20 cellular contexts compared by ENCODE assay signal in genomic region chr9:80561526-80561925, GRCh38.
"Had no signal": no experiment of that assay in that cellular context is flagged by ENCODE, and none has a peak within 500 bp of the region (broad histone marks: within the 10 kb centered on the region; RNA-seq: fewer than 3 reads in every experiment).

No MANE protein-coding gene starts in this region.

- DNase-seq: activated CD4-positive, alpha-beta T cell treated with anti-CD3 and anti-CD28 coated beads for 4 hours; activated CD8-positive, alpha-beta T cell treated with anti-CD3 and anti-CD28 coated beads for 36 hours; activated naive CD4-positive, alpha-beta T cell; activated naive CD8-positive, alpha-beta T cell treated with anti-CD3 and anti-CD28 coated beads for 36 hours; activated T-cell treated with anti-CD3 and anti-CD28 coated beads, Interleukin-2, amount 50 U/mL, for 1 hour; amygdala; cortex of kidney; effector CD4-positive, alpha-beta T cell; kidney; left lung; midbrain; occipital lobe; retina; stimulated activated CD4-positive, alpha-beta T cell treated with anti-CD3 and anti-CD28 coated beads, Interleukin-12 subunit alpha, Interleukin-12 subunit beta, amount 100 ng/mL, for 4 hours; stimulated activated CD4-positive, alpha-beta T cell treated with anti-CD3 and anti-CD28 coated beads, Interleukin-1b, Interleukin-23, amount 100 ng/mL, for 48 hours; stimulated activated CD8-positive, alpha-beta memory T cell treated with anti-CD3 and anti-CD28 coated beads, Interleukin-4, amount 100 ng/mL, for 48 hours; stimulated activated naive CD4-positive, alpha-beta T cell treated with Interleukin-2 at 50 U/mL for 16 hours; thyroid gland had no signal

- H3K27ac ChIP-seq: esophagus muscularis mucosa, left lung, thyroid gland had no signal

- H3K9me3 ChIP-seq: esophagus muscularis mucosa, thyroid gland had no signal

- H3K27me3 ChIP-seq: esophagus muscularis mucosa, left lung, thyroid gland had no signal

- H3K4me3 ChIP-seq: esophagus muscularis mucosa, left lung, thyroid gland had no signal

- H3K4me1 ChIP-seq: esophagus muscularis mucosa, left lung, thyroid gland had no signal

- ATAC-seq: activated CD8-positive, alpha-beta T cell treated with anti-CD3 and anti-CD28 coated beads for 36 hours; activated T-helper 17 cell treated with anti-CD3 and anti-CD28 coated beads, Interleukin-2, amount 50 U/mL, for 72 hours; left lung had no signal

- H3K36me3 ChIP-seq: esophagus muscularis mucosa, left lung, thyroid gland had no signal
